Comparison of ENCODE assay signal across 1 cellular context in the genomic region with DNA sequence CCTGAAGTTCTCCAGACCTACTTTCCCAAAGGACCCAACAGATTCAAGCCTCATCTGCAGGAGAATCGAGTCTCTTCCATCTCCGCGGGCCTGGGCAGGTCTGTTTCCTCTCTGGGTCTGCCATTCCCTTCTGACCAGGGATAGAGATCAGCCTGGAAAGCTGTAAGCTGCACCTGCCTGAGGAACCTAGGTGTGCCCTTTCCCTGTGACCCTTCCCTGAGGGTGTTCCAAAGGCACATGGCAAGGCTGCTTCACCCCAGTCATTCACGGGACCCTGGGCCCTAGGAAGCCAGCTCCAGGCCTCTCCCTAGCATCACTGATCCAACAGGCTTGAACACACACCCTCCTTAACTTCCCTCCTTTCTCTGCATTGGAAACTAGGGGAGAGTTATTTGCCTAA.
TF ChIP-seq lines count a peak whose summit lies in the region.

No MANE protein-coding gene starts in this region.

TF ChIP-seq in SK-N-SH, 30 proteins besides CTCF, POLR2A, EP300 and RAD21 (continued from another document):
- TF ChIP-seq SMC3 (IDR thresholded peaks at IDR 0.05; ENCODE audit: low read depth, low read length) (no peak), YY1 (IDR thresholded peaks at IDR 0.05; ENCODE audit: low read depth) (no peak), RCOR1 (IDR thresholded peaks at IDR 0.05; ENCODE audit: low read length) (no peak), JUND (IDR thresholded peaks at IDR 0.05) (no peak)
- TF ChIP-seq, protein P1, sequence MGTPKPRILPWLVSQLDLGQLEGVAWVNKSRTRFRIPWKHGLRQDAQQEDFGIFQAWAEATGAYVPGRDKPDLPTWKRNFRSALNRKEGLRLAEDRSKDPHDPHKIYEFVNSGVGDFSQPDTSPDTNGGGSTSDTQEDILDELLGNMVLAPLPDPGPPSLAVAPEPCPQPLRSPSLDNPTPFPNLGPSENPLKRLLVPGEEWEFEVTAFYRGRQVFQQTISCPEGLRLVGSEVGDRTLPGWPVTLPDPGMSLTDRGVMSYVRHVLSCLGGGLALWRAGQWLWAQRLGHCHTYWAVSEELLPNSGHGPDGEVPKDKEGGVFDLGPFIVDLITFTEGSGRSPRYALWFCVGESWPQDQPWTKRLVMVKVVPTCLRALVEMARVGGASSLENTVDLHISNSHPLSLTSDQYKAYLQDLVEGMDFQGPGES (IDR thresholded peaks at IDR 0.05; ENCODE audit: low read depth, low read length): no peak
